1 cellular context compared by ENCODE assay signal in the genomic region with DNA sequence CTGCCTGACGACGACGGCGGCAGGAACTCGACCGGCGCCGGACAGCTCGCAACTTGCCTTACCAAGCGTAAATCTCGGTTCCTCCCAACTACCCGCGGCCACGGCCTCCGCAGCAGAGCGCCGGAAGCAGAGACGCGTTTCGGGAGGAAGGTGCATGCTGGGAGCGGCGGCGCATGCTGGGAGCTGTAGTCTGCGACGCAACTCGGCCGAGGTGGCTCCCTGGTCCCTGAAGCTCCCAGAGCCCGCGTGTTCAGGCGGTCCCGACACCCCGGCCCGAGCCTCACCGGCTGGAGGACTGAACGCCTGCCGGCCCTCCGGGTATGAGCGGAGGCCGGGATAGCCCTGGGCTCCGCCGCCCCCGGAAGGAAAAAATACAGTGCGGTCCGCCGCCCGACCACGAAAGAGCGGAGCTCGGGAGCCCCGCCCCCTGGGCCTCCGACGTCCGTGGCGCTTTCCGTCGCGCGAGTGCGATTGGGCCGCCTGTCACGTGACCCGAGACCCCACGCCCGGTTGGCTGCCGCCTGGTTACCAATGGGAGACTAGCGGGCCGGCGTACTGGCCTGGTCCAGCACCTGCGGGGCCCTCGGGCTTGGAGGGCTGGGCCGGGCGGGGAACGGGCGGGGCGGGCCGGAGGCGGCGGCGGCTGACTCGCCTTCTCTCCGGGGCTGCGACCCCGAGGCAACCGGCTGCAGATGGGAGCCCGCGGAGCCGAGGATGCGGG.
TF ChIP-seq lines count a peak whose summit lies in the region.

A gene with protein sequence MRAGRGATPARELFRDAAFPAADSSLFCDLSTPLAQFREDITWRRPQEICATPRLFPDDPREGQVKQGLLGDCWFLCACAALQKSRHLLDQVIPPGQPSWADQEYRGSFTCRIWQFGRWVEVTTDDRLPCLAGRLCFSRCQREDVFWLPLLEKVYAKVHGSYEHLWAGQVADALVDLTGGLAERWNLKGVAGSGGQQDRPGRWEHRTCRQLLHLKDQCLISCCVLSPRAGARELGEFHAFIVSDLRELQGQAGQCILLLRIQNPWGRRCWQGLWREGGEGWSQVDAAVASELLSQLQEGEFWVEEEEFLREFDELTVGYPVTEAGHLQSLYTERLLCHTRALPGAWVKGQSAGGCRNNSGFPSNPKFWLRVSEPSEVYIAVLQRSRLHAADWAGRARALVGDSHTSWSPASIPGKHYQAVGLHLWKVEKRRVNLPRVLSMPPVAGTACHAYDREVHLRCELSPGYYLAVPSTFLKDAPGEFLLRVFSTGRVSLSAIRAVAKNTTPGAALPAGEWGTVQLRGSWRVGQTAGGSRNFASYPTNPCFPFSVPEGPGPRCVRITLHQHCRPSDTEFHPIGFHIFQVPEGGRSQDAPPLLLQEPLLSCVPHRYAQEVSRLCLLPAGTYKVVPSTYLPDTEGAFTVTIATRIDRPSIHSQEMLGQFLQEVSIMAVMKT (plus strand): TSS at position 537 of the 721 bp plus-strand sequence. CDS start 178 bp downstream, at position 715.

TF ChIP-seq in HepG2, 621 proteins besides CTCF, POLR2A, EP300 and RAD21 (continued from another document and continues in another):
- TF ChIP-seq, protein P1, sequence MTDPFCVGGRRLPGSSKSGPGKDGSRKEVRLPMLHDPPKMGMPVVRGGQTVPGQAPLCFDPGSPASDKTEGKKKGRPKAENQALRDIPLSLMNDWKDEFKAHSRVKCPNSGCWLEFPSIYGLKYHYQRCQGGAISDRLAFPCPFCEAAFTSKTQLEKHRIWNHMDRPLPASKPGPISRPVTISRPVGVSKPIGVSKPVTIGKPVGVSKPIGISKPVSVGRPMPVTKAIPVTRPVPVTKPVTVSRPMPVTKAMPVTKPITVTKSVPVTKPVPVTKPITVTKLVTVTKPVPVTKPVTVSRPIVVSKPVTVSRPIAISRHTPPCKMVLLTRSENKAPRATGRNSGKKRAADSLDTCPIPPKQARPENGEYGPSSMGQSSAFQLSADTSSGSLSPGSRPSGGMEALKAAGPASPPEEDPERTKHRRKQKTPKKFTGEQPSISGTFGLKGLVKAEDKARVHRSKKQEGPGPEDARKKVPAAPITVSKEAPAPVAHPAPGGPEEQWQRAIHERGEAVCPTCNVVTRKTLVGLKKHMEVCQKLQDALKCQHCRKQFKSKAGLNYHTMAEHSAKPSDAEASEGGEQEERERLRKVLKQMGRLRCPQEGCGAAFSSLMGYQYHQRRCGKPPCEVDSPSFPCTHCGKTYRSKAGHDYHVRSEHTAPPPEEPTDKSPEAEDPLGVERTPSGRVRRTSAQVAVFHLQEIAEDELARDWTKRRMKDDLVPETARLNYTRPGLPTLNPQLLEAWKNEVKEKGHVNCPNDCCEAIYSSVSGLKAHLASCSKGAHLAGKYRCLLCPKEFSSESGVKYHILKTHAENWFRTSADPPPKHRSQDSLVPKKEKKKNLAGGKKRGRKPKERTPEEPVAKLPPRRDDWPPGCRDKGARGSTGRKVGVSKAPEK (CRISPR knock-in tag; IDR thresholded peaks at IDR 0.05; ENCODE audit: borderline replicate concordance) = no peak
- TF ChIP-seq ZNF747 (CRISPR knock-in tag; IDR thresholded peaks at IDR 0.05; ENCODE audit: borderline replicate concordance) (peak; percentile 19; the same call in 1 of the 2 replicates), PTBP1 (IDR thresholded peaks at IDR 0.05; ENCODE audit: low read depth, low read length, poor library complexity, severe bottlenecking) (no peak), THYN1 (CRISPR knock-in tag; IDR thresholded peaks at IDR 0.05; ENCODE audit: borderline replicate concordance, low read depth) (no peak), PHF20 (CRISPR knock-in tag; IDR thresholded peaks at IDR 0.05) (peak; percentile 94), JUNB (CRISPR knock-in tag; IDR thresholded peaks at IDR 0.05; ENCODE audit: borderline replicate concordance) (no peak; the same call in 1 of the 2 replicates), ZNF550 (CRISPR knock-in tag; IDR thresholded peaks at IDR 0.05; ENCODE audit: borderline replicate concordance) (0 out of 2 replicates have a peak, but pooled peaks have one; percentile 73), MEIS2 (CRISPR knock-in tag; IDR thresholded peaks at IDR 0.05) (no peak; the same call in 1 of the 2 replicates), REXO4 (CRISPR knock-in tag; IDR thresholded peaks at IDR 0.05; ENCODE audit: borderline replicate concordance) (no peak; the same call in 1 of the 2 replicates), CENPT (CRISPR knock-in tag; IDR thresholded peaks at IDR 0.05; ENCODE audit: low read depth) (peak; percentile 44; the same call in 1 of the 2 replicates), RBAK (CRISPR knock-in tag; IDR thresholded peaks at IDR 0.05) (peak; percentile 62; the same call in 1 of the 2 replicates), ZNF230 (CRISPR knock-in tag; IDR thresholded peaks at IDR 0.05) (no peak), ZNF782 (CRISPR knock-in tag; IDR thresholded peaks at IDR 0.05; ENCODE audit: borderline replicate concordance) (peak; percentile 59; the same call in 1 of the 2 replicates), TCF7L2 (IDR thresholded peaks at IDR 0.05; ENCODE audit: low read depth, low read length) (no peak), TGIF2 (CRISPR knock-in tag; IDR thresholded peaks at IDR 0.05) (peak; percentile 73; the same call in 1 of the 2 replicates), ELF1 (CRISPR knock-in tag; IDR thresholded peaks at IDR 0.05) (peak; percentile 96), ZNF670 (CRISPR knock-in tag; IDR thresholded peaks at IDR 0.05; ENCODE audit: borderline replicate concordance) (no peak; the same call in 1 of the 2 replicates), RARG (CRISPR knock-in tag; IDR thresholded peaks at IDR 0.05; ENCODE audit: low read depth) (0 out of 2 replicates have a peak, but pooled peaks have one; percentile 52), FOXC1 (CRISPR knock-in tag; IDR thresholded peaks at IDR 0.05; ENCODE audit: borderline replicate concordance) (peak; percentile 76; the same call in 1 of the 2 replicates), MED13 (CRISPR knock-in tag; IDR thresholded peaks at IDR 0.05) (no peak), NCOA2 (CRISPR knock-in tag; IDR thresholded peaks at IDR 0.05) (no peak), RXRB (CRISPR knock-in tag; IDR thresholded peaks at IDR 0.05; ENCODE audit: borderline replicate concordance) (peak; percentile 38; the same call in 1 of the 2 replicates), RARA (CRISPR knock-in tag; IDR thresholded peaks at IDR 0.05) (peak; percentile 36; the same call in 1 of the 2 replicates), FOSL1 (CRISPR knock-in tag; IDR thresholded peaks at IDR 0.05; ENCODE audit: borderline replicate concordance) (no peak), NCOA5 (CRISPR knock-in tag; IDR thresholded peaks at IDR 0.05) (no peak), ZNF552 (CRISPR knock-in tag; IDR thresholded peaks at IDR 0.05; ENCODE audit: borderline replicate concordance) (peak; percentile 64; the same call in 1 of the 2 replicates)
- TF ChIP-seq, protein P2, sequence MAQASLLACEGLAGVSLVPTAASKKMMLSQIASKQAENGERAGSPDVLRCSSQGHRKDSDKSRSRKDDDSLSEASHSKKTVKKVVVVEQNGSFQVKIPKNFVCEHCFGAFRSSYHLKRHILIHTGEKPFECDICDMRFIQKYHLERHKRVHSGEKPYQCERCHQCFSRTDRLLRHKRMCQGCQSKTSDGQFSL (CRISPR knock-in tag; IDR thresholded peaks at IDR 0.05) = no peak
- TF ChIP-seq, protein P3, sequence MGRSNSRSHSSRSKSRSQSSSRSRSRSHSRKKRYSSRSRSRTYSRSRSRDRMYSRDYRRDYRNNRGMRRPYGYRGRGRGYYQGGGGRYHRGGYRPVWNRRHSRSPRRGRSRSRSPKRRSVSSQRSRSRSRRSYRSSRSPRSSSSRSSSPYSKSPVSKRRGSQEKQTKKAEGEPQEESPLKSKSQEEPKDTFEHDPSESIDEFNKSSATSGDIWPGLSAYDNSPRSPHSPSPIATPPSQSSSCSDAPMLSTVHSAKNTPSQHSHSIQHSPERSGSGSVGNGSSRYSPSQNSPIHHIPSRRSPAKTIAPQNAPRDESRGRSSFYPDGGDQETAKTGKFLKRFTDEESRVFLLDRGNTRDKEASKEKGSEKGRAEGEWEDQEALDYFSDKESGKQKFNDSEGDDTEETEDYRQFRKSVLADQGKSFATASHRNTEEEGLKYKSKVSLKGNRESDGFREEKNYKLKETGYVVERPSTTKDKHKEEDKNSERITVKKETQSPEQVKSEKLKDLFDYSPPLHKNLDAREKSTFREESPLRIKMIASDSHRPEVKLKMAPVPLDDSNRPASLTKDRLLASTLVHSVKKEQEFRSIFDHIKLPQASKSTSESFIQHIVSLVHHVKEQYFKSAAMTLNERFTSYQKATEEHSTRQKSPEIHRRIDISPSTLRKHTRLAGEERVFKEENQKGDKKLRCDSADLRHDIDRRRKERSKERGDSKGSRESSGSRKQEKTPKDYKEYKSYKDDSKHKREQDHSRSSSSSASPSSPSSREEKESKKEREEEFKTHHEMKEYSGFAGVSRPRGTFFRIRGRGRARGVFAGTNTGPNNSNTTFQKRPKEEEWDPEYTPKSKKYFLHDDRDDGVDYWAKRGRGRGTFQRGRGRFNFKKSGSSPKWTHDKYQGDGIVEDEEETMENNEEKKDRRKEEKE (IDR thresholded peaks at IDR 0.05) = no peak
- TF ChIP-seq, protein P4, sequence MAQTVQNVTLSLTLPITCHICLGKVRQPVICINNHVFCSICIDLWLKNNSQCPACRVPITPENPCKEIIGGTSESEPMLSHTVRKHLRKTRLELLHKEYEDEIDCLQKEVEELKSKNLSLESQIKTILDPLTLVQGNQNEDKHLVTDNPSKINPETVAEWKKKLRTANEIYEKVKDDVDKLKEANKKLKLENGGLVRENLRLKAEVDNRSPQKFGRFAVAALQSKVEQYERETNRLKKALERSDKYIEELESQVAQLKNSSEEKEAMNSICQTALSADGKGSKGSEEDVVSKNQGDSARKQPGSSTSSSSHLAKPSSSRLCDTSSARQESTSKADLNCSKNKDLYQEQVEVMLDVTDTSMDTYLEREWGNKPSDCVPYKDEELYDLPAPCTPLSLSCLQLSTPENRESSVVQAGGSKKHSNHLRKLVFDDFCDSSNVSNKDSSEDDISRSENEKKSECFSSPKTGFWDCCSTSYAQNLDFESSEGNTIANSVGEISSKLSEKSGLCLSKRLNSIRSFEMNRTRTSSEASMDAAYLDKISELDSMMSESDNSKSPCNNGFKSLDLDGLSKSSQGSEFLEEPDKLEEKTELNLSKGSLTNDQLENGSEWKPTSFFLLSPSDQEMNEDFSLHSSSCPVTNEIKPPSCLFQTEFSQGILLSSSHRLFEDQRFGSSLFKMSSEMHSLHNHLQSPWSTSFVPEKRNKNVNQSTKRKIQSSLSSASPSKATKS (CRISPR knock-in tag; IDR thresholded peaks at IDR 0.05) = no peak
- TF ChIP-seq, protein P5, sequence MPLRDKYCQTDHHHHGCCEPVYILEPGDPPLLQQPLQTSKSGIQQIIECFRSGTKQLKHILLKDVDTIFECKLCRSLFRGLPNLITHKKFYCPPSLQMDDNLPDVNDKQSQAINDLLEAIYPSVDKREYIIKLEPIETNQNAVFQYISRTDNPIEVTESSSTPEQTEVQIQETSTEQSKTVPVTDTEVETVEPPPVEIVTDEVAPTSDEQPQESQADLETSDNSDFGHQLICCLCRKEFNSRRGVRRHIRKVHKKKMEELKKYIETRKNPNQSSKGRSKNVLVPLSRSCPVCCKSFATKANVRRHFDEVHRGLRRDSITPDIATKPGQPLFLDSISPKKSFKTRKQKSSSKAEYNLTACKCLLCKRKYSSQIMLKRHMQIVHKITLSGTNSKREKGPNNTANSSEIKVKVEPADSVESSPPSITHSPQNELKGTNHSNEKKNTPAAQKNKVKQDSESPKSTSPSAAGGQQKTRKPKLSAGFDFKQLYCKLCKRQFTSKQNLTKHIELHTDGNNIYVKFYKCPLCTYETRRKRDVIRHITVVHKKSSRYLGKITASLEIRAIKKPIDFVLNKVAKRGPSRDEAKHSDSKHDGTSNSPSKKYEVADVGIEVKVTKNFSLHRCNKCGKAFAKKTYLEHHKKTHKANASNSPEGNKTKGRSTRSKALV (CRISPR knock-in tag; IDR thresholded peaks at IDR 0.05) = no peak
- TF ChIP-seq, protein P6, sequence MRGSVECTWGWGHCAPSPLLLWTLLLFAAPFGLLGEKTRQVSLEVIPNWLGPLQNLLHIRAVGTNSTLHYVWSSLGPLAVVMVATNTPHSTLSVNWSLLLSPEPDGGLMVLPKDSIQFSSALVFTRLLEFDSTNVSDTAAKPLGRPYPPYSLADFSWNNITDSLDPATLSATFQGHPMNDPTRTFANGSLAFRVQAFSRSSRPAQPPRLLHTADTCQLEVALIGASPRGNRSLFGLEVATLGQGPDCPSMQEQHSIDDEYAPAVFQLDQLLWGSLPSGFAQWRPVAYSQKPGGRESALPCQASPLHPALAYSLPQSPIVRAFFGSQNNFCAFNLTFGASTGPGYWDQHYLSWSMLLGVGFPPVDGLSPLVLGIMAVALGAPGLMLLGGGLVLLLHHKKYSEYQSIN (CRISPR knock-in tag; IDR thresholded peaks at IDR 0.05; ENCODE audit: borderline replicate concordance) = no peak
- TF ChIP-seq, protein P7, sequence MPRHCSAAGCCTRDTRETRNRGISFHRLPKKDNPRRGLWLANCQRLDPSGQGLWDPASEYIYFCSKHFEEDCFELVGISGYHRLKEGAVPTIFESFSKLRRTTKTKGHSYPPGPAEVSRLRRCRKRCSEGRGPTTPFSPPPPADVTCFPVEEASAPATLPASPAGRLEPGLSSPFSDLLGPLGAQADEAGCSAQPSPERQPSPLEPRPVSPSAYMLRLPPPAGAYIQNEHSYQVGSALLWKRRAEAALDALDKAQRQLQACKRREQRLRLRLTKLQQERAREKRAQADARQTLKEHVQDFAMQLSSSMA (CRISPR knock-in tag; IDR thresholded peaks at IDR 0.05) = 0 out of 2 replicates have a peak, but pooled peaks have one; percentile 24
- TF ChIP-seq, protein P8, sequence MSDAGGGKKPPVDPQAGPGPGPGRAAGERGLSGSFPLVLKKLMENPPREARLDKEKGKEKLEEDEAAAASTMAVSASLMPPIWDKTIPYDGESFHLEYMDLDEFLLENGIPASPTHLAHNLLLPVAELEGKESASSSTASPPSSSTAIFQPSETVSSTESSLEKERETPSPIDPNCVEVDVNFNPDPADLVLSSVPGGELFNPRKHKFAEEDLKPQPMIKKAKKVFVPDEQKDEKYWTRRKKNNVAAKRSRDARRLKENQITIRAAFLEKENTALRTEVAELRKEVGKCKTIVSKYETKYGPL (CRISPR knock-in tag; IDR thresholded peaks at IDR 0.05) = peak; percentile 59; the same call in 1 of the 2 replicates
- TF ChIP-seq, protein P9, sequence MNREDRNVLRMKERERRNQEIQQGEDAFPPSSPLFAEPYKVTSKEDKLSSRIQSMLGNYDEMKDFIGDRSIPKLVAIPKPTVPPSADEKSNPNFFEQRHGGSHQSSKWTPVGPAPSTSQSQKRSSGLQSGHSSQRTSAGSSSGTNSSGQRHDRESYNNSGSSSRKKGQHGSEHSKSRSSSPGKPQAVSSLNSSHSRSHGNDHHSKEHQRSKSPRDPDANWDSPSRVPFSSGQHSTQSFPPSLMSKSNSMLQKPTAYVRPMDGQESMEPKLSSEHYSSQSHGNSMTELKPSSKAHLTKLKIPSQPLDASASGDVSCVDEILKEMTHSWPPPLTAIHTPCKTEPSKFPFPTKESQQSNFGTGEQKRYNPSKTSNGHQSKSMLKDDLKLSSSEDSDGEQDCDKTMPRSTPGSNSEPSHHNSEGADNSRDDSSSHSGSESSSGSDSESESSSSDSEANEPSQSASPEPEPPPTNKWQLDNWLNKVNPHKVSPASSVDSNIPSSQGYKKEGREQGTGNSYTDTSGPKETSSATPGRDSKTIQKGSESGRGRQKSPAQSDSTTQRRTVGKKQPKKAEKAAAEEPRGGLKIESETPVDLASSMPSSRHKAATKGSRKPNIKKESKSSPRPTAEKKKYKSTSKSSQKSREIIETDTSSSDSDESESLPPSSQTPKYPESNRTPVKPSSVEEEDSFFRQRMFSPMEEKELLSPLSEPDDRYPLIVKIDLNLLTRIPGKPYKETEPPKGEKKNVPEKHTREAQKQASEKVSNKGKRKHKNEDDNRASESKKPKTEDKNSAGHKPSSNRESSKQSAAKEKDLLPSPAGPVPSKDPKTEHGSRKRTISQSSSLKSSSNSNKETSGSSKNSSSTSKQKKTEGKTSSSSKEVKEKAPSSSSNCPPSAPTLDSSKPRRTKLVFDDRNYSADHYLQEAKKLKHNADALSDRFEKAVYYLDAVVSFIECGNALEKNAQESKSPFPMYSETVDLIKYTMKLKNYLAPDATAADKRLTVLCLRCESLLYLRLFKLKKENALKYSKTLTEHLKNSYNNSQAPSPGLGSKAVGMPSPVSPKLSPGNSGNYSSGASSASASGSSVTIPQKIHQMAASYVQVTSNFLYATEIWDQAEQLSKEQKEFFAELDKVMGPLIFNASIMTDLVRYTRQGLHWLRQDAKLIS (CRISPR knock-in tag; IDR thresholded peaks at IDR 0.05) = no peak
